In the genomic region with DNA sequence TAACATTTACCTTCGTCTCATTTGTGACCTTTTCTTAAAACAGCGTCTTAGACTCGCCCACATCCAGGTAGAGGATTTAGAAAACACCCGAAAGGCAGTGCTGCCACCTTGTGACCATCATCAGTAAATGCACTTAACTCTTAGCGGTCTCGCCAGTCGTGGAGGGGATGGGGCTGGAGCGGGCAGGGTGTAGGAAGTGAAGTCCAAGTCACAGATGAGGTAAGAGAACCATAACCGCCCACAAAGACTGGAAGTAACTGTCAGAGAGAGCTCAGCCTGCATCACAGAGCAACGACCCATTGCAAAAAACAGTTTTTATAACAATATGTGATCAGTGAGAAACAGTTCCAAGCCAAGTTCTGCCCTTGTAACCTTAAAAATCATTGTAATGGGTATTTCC, we compare ENCODE assay signal across 8 cellular contexts. TPM values are rescaled to one million over a fixed set of nuclear protein-coding genes. Genes with fewer than 3 reads are reported as not detected.
DNase-seq lines count a peak whose midpoint lies in the region; ATAC-seq lines count a peak whose summit lies in the region.

No MANE protein-coding gene starts in this region.

- no peak overlapping the region for H2AK5ac ChIP-seq in mesenchymal stem cell (ENCODE audit: low read length, severe bottlenecking)

- no peak overlapping the region for H2BK15ac ChIP-seq in mesenchymal stem cell (ENCODE audit: low read depth, poor library complexity, severe bottlenecking)

- no peaks in the 10 kb centered on the region for H3K9me3 ChIP-seq in CD4-positive, CD25-positive, alpha-beta regulatory T cell (ENCODE audit: control insufficient read depth in 2 of 2, low read length in 2 of 2)
- H3K9me3 ChIP-seq in mesenchymal stem cell (ENCODE audit: control insufficient read depth, low read length) = no peaks in the 10 kb centered on the region

- no peak overlapping the region for H3K9ac ChIP-seq in mesenchymal stem cell (ENCODE audit: low read length)

- WGBS in mesenchymal stem cell = 2% methylated on average over 7 of the region's 10 CpGs

- peaks cover 9% of the 10 kb centered on the region for H3K27me3 ChIP-seq in CD4-positive, CD25-positive, alpha-beta regulatory T cell (ENCODE audit: control insufficient read depth, insufficient read depth, low read length)
- H3K27me3 ChIP-seq in mesenchymal stem cell (ENCODE audit: control insufficient read depth in 1 of 2, insufficient read depth in 1 of 2, low read length in 2 of 2) = peaks cover 19 to 64% of the 10 kb centered on the region in 2 experiments

- H2BK120ac ChIP-seq in mesenchymal stem cell (ENCODE audit: low read depth, low read length) = no peak overlapping the region

- no peak overlapping the region for H2BK5ac ChIP-seq in mesenchymal stem cell (ENCODE audit: low read depth, low read length, poor library complexity, severe bottlenecking)

- H3K27ac ChIP-seq in CD4-positive, CD25-positive, alpha-beta regulatory T cell (ENCODE audit: insufficient read depth, low read length, poor library complexity, severe bottlenecking) = no peak overlapping the region
- H3K27ac ChIP-seq in mesenchymal stem cell (ENCODE audit: low read length, poor library complexity, severe bottlenecking) = no peak overlapping the region

- H3K27ac Mint-ChIP-seq in CD4-positive, CD25-positive, alpha-beta regulatory T cell = no peak overlapping the region
- H3K27ac Mint-ChIP-seq in activated CD4-positive, alpha-beta T cell treated with anti-CD3 and anti-CD28 coated beads, Interleukin-2, amount 10 ng/mL, durations not matched to agents 7 days and 5 days = no peak overlapping the region

- POLR2A ChIA-PET in activated CD4-positive, alpha-beta T cell treated with anti-CD3 and anti-CD28 coated beads, Interleukin-2, amount 10 ng/mL, durations not matched to agents 7 days and 5 days (lab: Charles Lee) = no interaction called here

- no peak overlapping the region for H3K4me2 ChIP-seq in mesenchymal stem cell (ENCODE audit: low read length, poor library complexity, severe bottlenecking)

- H3K4ac ChIP-seq in mesenchymal stem cell (ENCODE audit: low read depth in 1 of 2, low read length in 2 of 2) = no peak overlapping the region

- H3K14ac ChIP-seq in mesenchymal stem cell (ENCODE audit: low read length in 2 of 2) = no peak overlapping the region

- H3K4me1 ChIP-seq in CD4-positive, CD25-positive, alpha-beta regulatory T cell (ENCODE audit: control insufficient read depth, insufficient read depth, low read length, poor library complexity, severe bottlenecking) = peaks cover 8% of the 10 kb centered on the region
- no peaks in the 10 kb centered on the region for H3K4me1 ChIP-seq in mesenchymal stem cell (ENCODE audit: control insufficient read depth, insufficient read depth, low read depth, low read length)

- ATAC-seq in CD4-positive, CD25-positive, alpha-beta regulatory T cell (ENCODE audit: low read depth in 2 of 2) = peak; percentile 83 to 94
- ATAC-seq in HG03565 (IDR thresholded peaks at IDR 0.05; ENCODE audit: unreplicated experiment) (peak; percentile 40), GM21367 (IDR thresholded peaks at IDR 0.05; ENCODE audit: unreplicated experiment) (no peak)

- no peaks in the 10 kb centered on the region for H3K36me3 ChIP-seq in CD4-positive, CD25-positive, alpha-beta regulatory T cell (ENCODE audit: control insufficient read depth, insufficient read depth, low read length)
- no peaks in the 10 kb centered on the region for H3K36me3 ChIP-seq in mesenchymal stem cell (ENCODE audit: control insufficient read depth in 1 of 2, insufficient read depth in 2 of 2, low read depth in 1 of 2, low read length in 2 of 2)

- H3K36me3 Mint-ChIP-seq in CD4-positive, CD25-positive, alpha-beta regulatory T cell = no peaks in the 10 kb centered on the region
- no peaks in the 10 kb centered on the region for H3K36me3 Mint-ChIP-seq in activated CD4-positive, alpha-beta T cell treated with anti-CD3 and anti-CD28 coated beads, Interleukin-2, amount 10 ng/mL, durations not matched to agents 7 days and 5 days (ENCODE audit: low read depth)

- H2AFZ ChIP-seq in mesenchymal stem cell (ENCODE audit: low read depth, low read length) = no peak overlapping the region

- no peaks in the 10 kb centered on the region for H3K79me1 ChIP-seq in mesenchymal stem cell (replicated peaks; ENCODE audit: low read length, poor library complexity, severe bottlenecking)

- H4K8ac ChIP-seq in mesenchymal stem cell (ENCODE audit: low read length) = no peak overlapping the region

- no peak overlapping the region for H3K23ac ChIP-seq in mesenchymal stem cell (ENCODE audit: low read length in 2 of 2)

- H3K9me3 Mint-ChIP-seq in CD4-positive, CD25-positive, alpha-beta regulatory T cell = peaks cover 0 to 1% (median 0%) of the 10 kb centered on the region in 7 donors
- no peaks in the 10 kb centered on the region for H3K9me3 Mint-ChIP-seq in activated CD4-positive, alpha-beta T cell treated with anti-CD3 and anti-CD28 coated beads, Interleukin-2, amount 10 ng/mL, durations not matched to agents 7 days and 5 days

- peak overlapping the region; percentile 42 for H3K4me3 ChIP-seq in CD4-positive, CD25-positive, alpha-beta regulatory T cell (ENCODE audit: low read depth, low read length)
- no peak overlapping the region for H3K4me3 ChIP-seq in mesenchymal stem cell (ENCODE audit: insufficient read depth in 1 of 2, low read depth in 1 of 2, low read length in 2 of 2)

- no peak overlapping the region for H3K4me3 Mint-ChIP-seq in CD4-positive, CD25-positive, alpha-beta regulatory T cell
- H3K4me3 Mint-ChIP-seq in activated CD4-positive, alpha-beta T cell treated with anti-CD3 and anti-CD28 coated beads, Interleukin-2, amount 10 ng/mL, durations not matched to agents 7 days and 5 days = no peak overlapping the region

- CTCF ChIA-PET in activated CD4-positive, alpha-beta T cell treated with anti-CD3 and anti-CD28 coated beads, Interleukin-2, amount 10 ng/mL, durations not matched to agents 7 days and 5 days (lab: Charles Lee) = interaction anchor here (0.6 to 3.1 kb wide), 5 partner anchors 10 to 278 kb away, joined by 3 to 22 read pairs (median 3); no protein-coding TSS in a partner anchor

- DNase-seq in CD4-positive, CD25-positive, alpha-beta regulatory T cell = peak; percentile 60 to 90 (median 80)
- peak; percentile 55 for DNase-seq in NCI-H526 treated with DMSO at 0.1 percent for 48 hours (lab: John Stamatoyannopoulos, UW)
- DNase-seq in activated CD4-positive, alpha-beta T cell treated with anti-CD3 and anti-CD28 coated beads, Interleukin-2, amount 10 ng/mL, durations not matched to agents 7 days and 5 days = peak; percentile 85
- peak; percentile 71 for DNase-seq in ecto neural progenitor cell (ENCODE audit: low spot score)
- DNase-seq in mesenchymal stem cell = peak; percentile 61
- peak; percentile 22 to 42 for DNase-seq in stimulated activated CD8-positive, alpha-beta memory T cell treated with anti-CD3 and anti-CD28 coated beads, Interleukin-4, amount 100 ng/mL, for 1 hour (ENCODE audit: low read depth in 2 of 2, low spot score in 1 of 2)

- no peak overlapping the region for H4K91ac ChIP-seq in mesenchymal stem cell (ENCODE audit: low read length)

- peaks cover 25% of the 10 kb centered on the region for H3K27me3 Mint-ChIP-seq in CD4-positive, CD25-positive, alpha-beta regulatory T cell
- peaks cover 53% of the 10 kb centered on the region for H3K27me3 Mint-ChIP-seq in activated CD4-positive, alpha-beta T cell treated with anti-CD3 and anti-CD28 coated beads, Interleukin-2, amount 10 ng/mL, durations not matched to agents 7 days and 5 days

- no peak overlapping the region for H3K18ac ChIP-seq in mesenchymal stem cell (ENCODE audit: low read depth in 1 of 2, low read length in 2 of 2)

- H2BK12ac ChIP-seq in mesenchymal stem cell (ENCODE audit: low read length in 2 of 2) = no peak overlapping the region

- peaks cover 5 to 17% (median 12%) of the 10 kb centered on the region in 4 donors for H3K4me1 Mint-ChIP-seq in CD4-positive, CD25-positive, alpha-beta regulatory T cell
- H3K4me1 Mint-ChIP-seq in activated CD4-positive, alpha-beta T cell treated with anti-CD3 and anti-CD28 coated beads, Interleukin-2, amount 10 ng/mL, durations not matched to agents 7 days and 5 days = peaks cover 17% of the 10 kb centered on the region

RNA-seq across cellular contexts. Expression of gene CEACAM3, which starts 10.7 kb away (rescaled TPM):
- not detected for total RNA-seq in CD4-positive, CD25-positive, alpha-beta regulatory T cell
- polyA plus RNA-seq in CD4-positive, CD25-positive, alpha-beta regulatory T cell = not detected
- not detected for total RNA-seq in activated CD4-positive, alpha-beta T cell treated with anti-CD3 and anti-CD28 coated beads, Interleukin-2, amount 10 ng/mL, durations not matched to agents 7 days and 5 days
- polyA plus RNA-seq in mesenchymal stem cell (2013, experiment 1 of 2) = not detected
- not detected for polyA plus RNA-seq in mesenchymal stem cell (2013, experiment 2 of 2)

RNA-seq across cellular contexts. Expression of gene CEACAM6, which starts 30.3 kb away (rescaled TPM):
- total RNA-seq in CD4-positive, CD25-positive, alpha-beta regulatory T cell = not detected
- polyA plus RNA-seq in CD4-positive, CD25-positive, alpha-beta regulatory T cell = not detected
- total RNA-seq in activated CD4-positive, alpha-beta T cell treated with anti-CD3 and anti-CD28 coated beads, Interleukin-2, amount 10 ng/mL, durations not matched to agents 7 days and 5 days = not detected
- not detected for polyA plus RNA-seq in mesenchymal stem cell (2013, experiment 1 of 2)
- polyA plus RNA-seq in mesenchymal stem cell (2013, experiment 2 of 2) = not detected

RNA-seq across cellular contexts. Expression of gene LYPD4, which starts 58.8 kb away (rescaled TPM):
- total RNA-seq in CD4-positive, CD25-positive, alpha-beta regulatory T cell = not detected
- polyA plus RNA-seq in CD4-positive, CD25-positive, alpha-beta regulatory T cell = not detected
- total RNA-seq in activated CD4-positive, alpha-beta T cell treated with anti-CD3 and anti-CD28 coated beads, Interleukin-2, amount 10 ng/mL, durations not matched to agents 7 days and 5 days = not detected
- polyA plus RNA-seq in mesenchymal stem cell (2013, experiment 1 of 2) = not detected
- polyA plus RNA-seq in mesenchymal stem cell (2013, experiment 2 of 2) = not detected

RNA-seq across cellular contexts. Expression of gene DMRTC2, which starts 59.2 kb away (rescaled TPM):
- total RNA-seq in CD4-positive, CD25-positive, alpha-beta regulatory T cell = not detected
- not detected for polyA plus RNA-seq in CD4-positive, CD25-positive, alpha-beta regulatory T cell
- not detected for total RNA-seq in activated CD4-positive, alpha-beta T cell treated with anti-CD3 and anti-CD28 coated beads, Interleukin-2, amount 10 ng/mL, durations not matched to agents 7 days and 5 days
- polyA plus RNA-seq in mesenchymal stem cell (2013, experiment 1 of 2) = not detected
- not detected for polyA plus RNA-seq in mesenchymal stem cell (2013, experiment 2 of 2)

Comparison
In these comparisons a context has a peak if more than half of its experiments do, and no peak if none do; other contexts are left out.
1. DNase-seq: peak in every context shown above with its lines; median percentile 85 in activated CD4-positive, alpha-beta T cell treated with anti-CD3 and anti-CD28 coated beads, Interleukin-2, amount 10 ng/mL, durations not matched to agents 7 days and 5 days; 80 in CD4-positive, CD25-positive, alpha-beta regulatory T cell; 71 in ecto neural progenitor cell; 61 in mesenchymal stem cell; 55 in NCI-H526 treated with DMSO at 0.1 percent for 48 hours; 32 in stimulated activated CD8-positive, alpha-beta memory T cell treated with anti-CD3 and anti-CD28 coated beads, Interleukin-4, amount 100 ng/mL, for 1 hour.